In genomic region chr4:40923326-40924095, GRCh38 we compare ENCODE assay signal across 15 cellular contexts.
A peak's percentile ranks its signal among the peaks of the same experiment; 100 is the strongest.
DNase-seq lines count a peak whose midpoint lies in the region; ATAC-seq, FAIRE-seq and TF ChIP-seq lines count a peak whose summit lies in the region.
"Had no signal": no experiment of that assay in that cellular context is flagged by ENCODE, and none has a peak within 500 bp of the region (broad histone marks: within the 10 kb centered on the region; RNA-seq: fewer than 3 reads in every experiment).

No MANE protein-coding gene starts in this region.

- no peak overlapping the region for H3K9ac ChIP-seq in keratinocyte (ENCODE audit: control insufficient read depth, extremely low read depth, insufficient read depth, low read length)
- H3K9ac ChIP-seq: KMS-11 had no signal

- no peaks in the 10 kb centered on the region for H3K9me3 ChIP-seq in keratinocyte (ENCODE audit: control insufficient read depth, low read depth, low read length)
- H3K9me3 ChIP-seq in thoracic aorta: no peaks in the 10 kb centered on the region
- H3K9me3 ChIP-seq: Peyer's patch had no signal

- POLR2A ChIA-PET in activated CD8-positive, alpha-beta T cell treated with anti-CD3 and anti-CD28 coated beads for 36 hours (lab: Charles Lee): interaction anchor here (1.3 kb wide), 1 partner anchor 13 kb away, joined by 3 read pairs; no protein-coding TSS in a partner anchor

- H3K4me1 ChIP-seq in keratinocyte (ENCODE audit: control insufficient read depth, extremely low read depth, insufficient read depth, low read length) (peaks cover 5% of the 10 kb centered on the region), thoracic aorta (ENCODE audit: control insufficient read depth in 1 of 2, low read depth in 2 of 2) (peaks cover 10 to 38% of the 10 kb centered on the region in 2 donors)

- no peaks in the 10 kb centered on the region for H3K79me2 ChIP-seq in keratinocyte (ENCODE audit: control insufficient read depth, insufficient read depth, low read length)

- no peak overlapping the region for H3K4me2 ChIP-seq in keratinocyte (ENCODE audit: control insufficient read depth, extremely low read depth, insufficient read depth, low read depth, low read length)
- H3K4me2 ChIP-seq: KMS-11 had no signal

- no peak for ATAC-seq in thoracic aorta (ENCODE audit: insufficient number of reproducible peaks, low FRiP score, low read depth)
- ATAC-seq in activated CD8-positive, alpha-beta T cell treated with anti-CD3 and anti-CD28 coated beads for 36 hours: no peak

- H3K4me3 Mint-ChIP-seq in activated CD8-positive, alpha-beta T cell treated with anti-CD3 and anti-CD28 coated beads for 36 hours: no peak overlapping the region
- H3K4me3 Mint-ChIP-seq: activated CD4-positive, alpha-beta memory T cell treated with anti-CD3 and anti-CD28 coated beads, Interleukin-2, amount 10 ng/mL, durations not matched to agents 7 days and 5 days; nephron progenitor cell; T-helper 1 cell treated with Interleukin-12 subunit alpha and Interleukin-12 subunit beta and Interleukin-4 antibody, amounts not matched to agents 30 μg/mL and 1 μg/mL, for 36 hours; type B pancreatic cell had no signal

- FAIRE-seq in keratinocyte (lab: Jason Lieb, UNC): no peak

- no peaks in the 10 kb centered on the region for H3K9me1 ChIP-seq in keratinocyte (ENCODE audit: control insufficient read depth, extremely low read depth, insufficient read depth, low read length)

- H3K36me3 Mint-ChIP-seq in activated CD8-positive, alpha-beta T cell treated with anti-CD3 and anti-CD28 coated beads for 36 hours (ENCODE audit: low read depth): no peaks in the 10 kb centered on the region
- H3K36me3 Mint-ChIP-seq: type B pancreatic cell had no signal

- in situ Hi-C loops in astrocyte of the spinal cord (cut with HindIII; ENCODE audit: low sequenced_read_pairs) (no loop called here), KBM-7 (cut with MboI; ENCODE audit: low pct_unique_long_range_greater_than_20kb, low sequenced_read_pairs) (no loop called here)

- no peaks in the 10 kb centered on the region for H4K20me1 ChIP-seq in keratinocyte (ENCODE audit: control insufficient read depth, extremely low read depth, insufficient read depth, low read length)

- DNase-seq in NCI-H1105 treated with DMSO at 0.1 percent for 48 hours (lab: John Stamatoyannopoulos, UW): peak; percentile 77
- no peak for DNase-seq in astrocyte of the spinal cord (ENCODE audit: low read depth, low spot score)
- no peak for DNase-seq in keratinocyte (ENCODE audit: low read depth, low spot score)
- peak; percentile 36 for DNase-seq in thoracic aorta (ENCODE audit: low spot score)
- DNase-seq in activated CD8-positive, alpha-beta T cell treated with anti-CD3 and anti-CD28 coated beads for 36 hours: no peak
- no peak for DNase-seq in NCI-H1930 (lab: John Stamatoyannopoulos, UW)
- no peak for DNase-seq in KBM-7
- no peak for DNase-seq in activated CD4-positive, alpha-beta T cell treated with anti-CD3 and anti-CD28 coated beads for 4 hours
- DNase-seq: activated CD4-positive, alpha-beta memory T cell treated with anti-CD3 and anti-CD28 coated beads, Interleukin-2, amount 10 ng/mL, durations not matched to agents 7 days and 5 days; islet precursor cell; nephron progenitor cell; Peyer's patch had no signal

- dilution Hi-C loops in keratinocyte (cut with MboI; ENCODE audit: extremely low pct_ligation_motif_present, low sequenced_read_pairs): no loop called here

- intact Hi-C loops in activated CD8-positive, alpha-beta T cell treated with anti-CD3 and anti-CD28 coated beads for 36 hours (cut with micrococcal nuclease): no loop called here

- H2AFZ ChIP-seq in keratinocyte (ENCODE audit: control insufficient read depth, low read length): no peak overlapping the region

- peaks cover 9% of the 10 kb centered on the region for H3K4me1 Mint-ChIP-seq in activated CD8-positive, alpha-beta T cell treated with anti-CD3 and anti-CD28 coated beads for 36 hours (ENCODE audit: low read depth)

- no peak overlapping the region for H3K27ac Mint-ChIP-seq in activated CD8-positive, alpha-beta T cell treated with anti-CD3 and anti-CD28 coated beads for 36 hours
- H3K27ac Mint-ChIP-seq: activated CD4-positive, alpha-beta memory T cell treated with anti-CD3 and anti-CD28 coated beads, Interleukin-2, amount 10 ng/mL, durations not matched to agents 7 days and 5 days; nephron progenitor cell; T-helper 1 cell treated with Interleukin-12 subunit alpha and Interleukin-12 subunit beta and Interleukin-4 antibody, amounts not matched to agents 30 μg/mL and 1 μg/mL, for 36 hours; type B pancreatic cell had no signal

- H3K27me3 Mint-ChIP-seq in activated CD8-positive, alpha-beta T cell treated with anti-CD3 and anti-CD28 coated beads for 36 hours: peaks cover 21% of the 10 kb centered on the region
- H3K27me3 Mint-ChIP-seq: type B pancreatic cell had no signal

- CTCF ChIA-PET in activated CD8-positive, alpha-beta T cell treated with anti-CD3 and anti-CD28 coated beads for 36 hours (lab: Charles Lee): interaction anchor here (0.8 to 13.6 kb wide), 13 partner anchors 8 to 293 kb away, joined by 3 to 148 read pairs (median 8); no protein-coding TSS in a partner anchor

- H3K4me3 ChIP-seq in astrocyte of the spinal cord (ENCODE audit: low read depth, low read length) (no peak overlapping the region), keratinocyte (ENCODE audit: control insufficient read depth in 2 of 3, extremely low read depth in 1 of 3, insufficient read depth in 2 of 3, low read depth in 1 of 3, low read length in 3 of 3) (no peak overlapping the region), thoracic aorta (peak overlapping the region; percentile 47)
- H3K4me3 ChIP-seq: Peyer's patch had no signal

- no peak overlapping the region for H3K27ac ChIP-seq in keratinocyte (ENCODE audit: control insufficient read depth, insufficient read depth, low read length)
- peak overlapping the region; percentile 81 to 87 for H3K27ac ChIP-seq in thoracic aorta
- H3K27ac ChIP-seq: KMS-11, Peyer's patch had no signal

- peaks cover 2% of the 10 kb centered on the region for H3K9me3 Mint-ChIP-seq in activated CD8-positive, alpha-beta T cell treated with anti-CD3 and anti-CD28 coated beads for 36 hours
- H3K9me3 Mint-ChIP-seq: activated CD4-positive, alpha-beta memory T cell treated with anti-CD3 and anti-CD28 coated beads, Interleukin-2, amount 10 ng/mL, durations not matched to agents 7 days and 5 days; nephron progenitor cell; type B pancreatic cell had no signal

- H3K36me3 ChIP-seq in keratinocyte (ENCODE audit: control insufficient read depth in 2 of 2, extremely low read depth in 1 of 2, insufficient read depth in 2 of 2, low read length in 2 of 2) (peaks cover 5 to 7% of the 10 kb centered on the region in 2 experiments), thoracic aorta (peaks cover 7% of the 10 kb centered on the region)
- H3K36me3 ChIP-seq: Peyer's patch had no signal

- H3K27me3 ChIP-seq in keratinocyte (ENCODE audit: control insufficient read depth, extremely low read depth, insufficient read depth, low read length) (no peaks in the 10 kb centered on the region), thoracic aorta (replicated peaks; ENCODE audit: insufficient read depth) (no peaks in the 10 kb centered on the region)
- H3K27me3 ChIP-seq: Peyer's patch had no signal

- peak; percentile 11 for TF ChIP-seq CTCF in astrocyte of the spinal cord (IDR thresholded peaks at IDR 0.05; ENCODE audit: low read depth, low read length)
- TF ChIP-seq CTCF in keratinocyte (optimal IDR thresholded peaks at IDR 0.05 in 1 of 3, IDR thresholded peaks at IDR 0.05 in 1 of 3, conservative IDR thresholded peaks at IDR 0.05 in 1 of 3; ENCODE audit: extremely low read depth in 1 of 3, insufficient read depth in 2 of 3, low read length in 3 of 3): peak; percentile 17 to 58 (median 31)
- TF ChIP-seq CTCF in thoracic aorta (IDR thresholded peaks at IDR 0.05): no peak
- no peak for TF ChIP-seq CTCF in activated CD8-positive, alpha-beta T cell treated with anti-CD3 and anti-CD28 coated beads for 36 hours (IDR thresholded peaks at IDR 0.05)

Comparison
In these comparisons a context has a peak if more than half of its experiments do, and no peak if none do; other contexts are left out.
1. DNase-seq: peak in NCI-H1105 treated with DMSO at 0.1 percent for 48 hours (single experiment) and thoracic aorta (single experiment); none in astrocyte of the spinal cord (single experiment), keratinocyte (single experiment), activated CD8-positive, alpha-beta T cell treated with anti-CD3 and anti-CD28 coated beads for 36 hours (single experiment), NCI-H1930 (0 of 2), KBM-7 (single experiment) and activated CD4-positive, alpha-beta T cell treated with anti-CD3 and anti-CD28 coated beads for 4 hours (0 of 2).
2. CTCF ChIP-seq: peak in astrocyte of the spinal cord (single experiment) and keratinocyte (3 of 3); none in thoracic aorta (single experiment) and activated CD8-positive, alpha-beta T cell treated with anti-CD3 and anti-CD28 coated beads for 36 hours (single experiment).